ENCODE assay signal across 1 cellular context in genomic region chr3:152385761-152386160, GRCh38.
TF ChIP-seq lines count a peak whose summit lies in the region.

No MANE protein-coding gene starts in this region.

TF ChIP-seq in SK-N-SH, 30 proteins besides CTCF, POLR2A, EP300 and RAD21 (continued from another document):
- TF ChIP-seq IRF3 (IDR thresholded peaks at IDR 0.05; ENCODE audit: low read depth, low read length): no peak
- no peak for TF ChIP-seq RCOR1 (IDR thresholded peaks at IDR 0.05; ENCODE audit: low read length)
- TF ChIP-seq CHD2 (IDR thresholded peaks at IDR 0.05; ENCODE audit: low read length, partially characterized antibody): no peak
- no peak for TF ChIP-seq GABPA (IDR thresholded peaks at IDR 0.05; ENCODE audit: low read depth)
